ENCODE assay signal across 10 cellular contexts in genomic region chr9:136588663-136589464, GRCh38. TPM values are rescaled to one million over a fixed set of nuclear protein-coding genes. Genes with fewer than 3 reads are reported as not detected.
DNase-seq lines count a peak whose midpoint lies in the region; ATAC-seq and TF ChIP-seq lines count a peak whose summit lies in the region.
"Had no signal": no experiment of that assay in that cellular context is flagged by ENCODE, and none has a peak within 500 bp of the region (broad histone marks: within the 10 kb centered on the region; RNA-seq: fewer than 3 reads in every experiment).

No MANE protein-coding gene starts in this region.

- peak overlapping the region; percentile 9 for H3K4me2 ChIP-seq in mesendoderm (ENCODE audit: low read length)

- peak overlapping the region; percentile 75 for H3K56ac ChIP-seq in mesendoderm (ENCODE audit: low read length)

- DNase-seq in stimulated activated CD4-positive, alpha-beta T cell treated with anti-CD3 and anti-CD28 coated beads, Interleukin-15, amount 100 ng/mL, for 24 hours: peak; percentile 14
- DNase-seq in stimulated activated CD4-positive, alpha-beta T cell treated with anti-CD3 and anti-CD28 coated beads, Interleukin-12 subunit alpha, Interleukin-12 subunit beta, amount 100 ng/mL, for 4 hours: no peak
- DNase-seq in activated T-cell treated with anti-CD3 and anti-CD28 coated beads, Interleukin-2, amount 50 U/mL, for 48 hours: peak; percentile 35 to 41
- DNase-seq in mesendoderm (peak; percentile 43), vagina (ENCODE audit: extremely low spot score in 2 of 2) (no peak), HAP-1 (ENCODE audit: low spot score in 2 of 2) (no peak)
- DNase-seq in stimulated activated naive CD4-positive, alpha-beta T cell treated with Interleukin-2 at 50 U/mL for 16 hours (lab: John Stamatoyannopoulos, UW): no peak
- DNase-seq: left colon, NCI-H226 had no signal

- H3K9me3 ChIP-seq in vagina (no peaks in the 10 kb centered on the region), HAP-1 (no peaks in the 10 kb centered on the region)

- no CpG with 5 or more reads among the region's 21 CpGs for WGBS in mesendoderm (ENCODE audit: extremely low coverage, insufficient coverage, low lambda C conversion rate)

- in situ Hi-C loops in HAP-1 (cut with MboI; ENCODE audit: low sequenced_read_pairs): no loop called here

- H3K79me2 ChIP-seq in mesendoderm (ENCODE audit: control insufficient read depth, insufficient read depth, low read length): no peaks in the 10 kb centered on the region

- intact Hi-C loops in vagina (cut with DNase I): no loop called here

- peak overlapping the region; percentile 5 for H2BK120ac ChIP-seq in mesendoderm (ENCODE audit: low read depth, low read length)

- peak overlapping the region; percentile 95 for H2BK5ac ChIP-seq in mesendoderm (ENCODE audit: low read length)

- ATAC-seq in GM18517 (IDR thresholded peaks at IDR 0.05; ENCODE audit: unreplicated experiment): no peak
- ATAC-seq: left colon had no signal

- H4K8ac ChIP-seq in mesendoderm (ENCODE audit: low read depth, low read length): no peak overlapping the region

- no peaks in the 10 kb centered on the region for H3K27me3 ChIP-seq in mesendoderm (ENCODE audit: insufficient read depth, low read length, poor library complexity)
- no peaks in the 10 kb centered on the region for H3K27me3 ChIP-seq in vagina
- 0 out of 2 replicates have a peak, but pooled peaks cover 3% of the 10 kb centered on the region for H3K27me3 ChIP-seq in HAP-1 (ENCODE audit: low read depth)

- H3K18ac ChIP-seq in mesendoderm (ENCODE audit: low read length): peak overlapping the region; percentile 46

- peak overlapping the region; percentile 96 for H2AK5ac ChIP-seq in mesendoderm (ENCODE audit: low read length)

- peak overlapping the region; percentile 50 for H3K27ac ChIP-seq in mesendoderm (ENCODE audit: low read depth, low read length)
- peak overlapping the region; percentile 12 for H3K27ac ChIP-seq in vagina

- H3K9ac ChIP-seq in mesendoderm (ENCODE audit: low read length): peak overlapping the region; percentile 64

- no peak for TF ChIP-seq CTCF in vagina (IDR thresholded peaks at IDR 0.05)

- no peak for TF ChIP-seq POLR2A in vagina (IDR thresholded peaks at IDR 0.05)

- no peak overlapping the region for H2BK15ac ChIP-seq in mesendoderm (replicated peaks; ENCODE audit: low read depth)

- no peak overlapping the region for H3K23ac ChIP-seq in mesendoderm (ENCODE audit: low read length)

- H3K79me1 ChIP-seq in mesendoderm (ENCODE audit: low read length): peaks cover 2% of the 10 kb centered on the region

- H3K4me1 ChIP-seq in mesendoderm (ENCODE audit: control insufficient read depth, low read depth, low read length) (peaks cover 14% of the 10 kb centered on the region), vagina (peaks cover 62% of the 10 kb centered on the region), HAP-1 (peaks cover 4% of the 10 kb centered on the region; the same call in 1 of the 2 replicates)

- H3K4me3 ChIP-seq in mesendoderm (ENCODE audit: low read length) (no peak overlapping the region), vagina (no peak overlapping the region), HAP-1 (no peak overlapping the region)

- H3K4ac ChIP-seq in mesendoderm (ENCODE audit: low read depth, low read length): no peak overlapping the region

- H3K36me3 ChIP-seq in mesendoderm (ENCODE audit: control insufficient read depth, insufficient read depth, low read length) (no peaks in the 10 kb centered on the region), vagina (no peaks in the 10 kb centered on the region), HAP-1 (replicated peaks) (no peaks in the 10 kb centered on the region)

- no peak overlapping the region for H4K5ac ChIP-seq in mesendoderm (ENCODE audit: low read length)

RNA-seq across cellular contexts. Expression of gene NOTCH1, which starts 43.0 kb away (rescaled TPM):
- 14.3 TPM for polyA plus RNA-seq in mesendoderm (2013, experiment 1 of 2)
- 14.2 TPM for polyA plus RNA-seq in mesendoderm (2013, experiment 2 of 2)
- 67.0 TPM for total RNA-seq in vagina

Comparison
In these comparisons a context has a peak if more than half of its experiments do, and no peak if none do; other contexts are left out.
1. DNase-seq: peak in stimulated activated CD4-positive, alpha-beta T cell treated with anti-CD3 and anti-CD28 coated beads, Interleukin-15, amount 100 ng/mL, for 24 hours (single experiment), activated T-cell treated with anti-CD3 and anti-CD28 coated beads, Interleukin-2, amount 50 U/mL, for 48 hours (2 of 2) and mesendoderm (single experiment); none in stimulated activated CD4-positive, alpha-beta T cell treated with anti-CD3 and anti-CD28 coated beads, Interleukin-12 subunit alpha, Interleukin-12 subunit beta, amount 100 ng/mL, for 4 hours (single experiment), vagina (0 of 2), stimulated activated naive CD4-positive, alpha-beta T cell treated with Interleukin-2 at 50 U/mL for 16 hours (single experiment) and HAP-1 (0 of 2).